8 cellular contexts compared by ENCODE assay signal in genomic region chr12:67647547-67648305, GRCh38.
DNase-seq lines count a peak whose midpoint lies in the region; ATAC-seq and TF ChIP-seq lines count a peak whose summit lies in the region.

No MANE protein-coding gene starts in this region.

- H3K36me3 ChIP-seq in duodenal mucosa (ENCODE audit: control insufficient read depth in 1 of 2, insufficient read depth in 2 of 2, low read length in 2 of 2), result no peaks in the 10 kb centered on the region

- H3K27me3 ChIP-seq in duodenal mucosa (ENCODE audit: control insufficient read depth in 1 of 2, insufficient read depth in 2 of 2, low read length in 2 of 2), result no peaks in the 10 kb centered on the region

- H3K4me3 ChIP-seq in duodenal mucosa (ENCODE audit: low read depth in 1 of 2, low read length in 2 of 2), result peak overlapping the region; percentile 89 to 93

- no peaks in the 10 kb centered on the region for H3K9me3 ChIP-seq in duodenal mucosa (ENCODE audit: control insufficient read depth in 1 of 2, low read length in 2 of 2)

- H3K4me1 ChIP-seq in duodenal mucosa (ENCODE audit: control insufficient read depth in 1 of 2, insufficient read depth in 2 of 2, low read length in 2 of 2), result peaks cover 13 to 24% of the 10 kb centered on the region in 2 donors

- peak overlapping the region; percentile 80 to 95 for H3K9ac ChIP-seq in duodenal mucosa (ENCODE audit: low read depth in 1 of 2, low read length in 2 of 2)

- 0 out of 2 replicates have a peak, but pooled peaks have one; percentile 8 for TF ChIP-seq CTCF in GM12874 (IDR thresholded peaks at IDR 0.05; ENCODE audit: insufficient read depth, low read depth, low read length)

- DNase-seq in NCI-H345 (lab: John Stamatoyannopoulos, UW), result peak; percentile 81
- peak; percentile 42 for DNase-seq in activated CD4-positive, CD25-positive, alpha-beta regulatory T cell treated with anti-CD3 and anti-CD28 coated beads, Interleukin-2, amount 50 U/mL, for 72 hours
- DNase-seq in left kidney (ENCODE audit: low read depth, low spot score), result peak; percentile 98
- DNase-seq in stimulated activated CD4-positive, alpha-beta T cell treated with anti-CD3 and anti-CD28 coated beads, Interleukin-2, amount 100 ng/mL, for 24 hours, result peak; percentile 42 to 49

- ATAC-seq in HG03103 (IDR thresholded peaks at IDR 0.05; ENCODE audit: low read depth, unreplicated experiment) (peak; percentile 2), GM19455 (IDR thresholded peaks at IDR 0.05; ENCODE audit: unreplicated experiment) (no peak)

- peak overlapping the region; percentile 95 for H3K27ac ChIP-seq in duodenal mucosa (ENCODE audit: low read depth, low read length)

Comparison
In these comparisons a context has a peak if more than half of its experiments do, and no peak if none do; other contexts are left out.
1. DNase-seq: peak in every context shown above with its lines; median percentile 98 in left kidney; 81 in NCI-H345; 46 in stimulated activated CD4-positive, alpha-beta T cell treated with anti-CD3 and anti-CD28 coated beads, Interleukin-2, amount 100 ng/mL, for 24 hours; 42 in activated CD4-positive, CD25-positive, alpha-beta regulatory T cell treated with anti-CD3 and anti-CD28 coated beads, Interleukin-2, amount 50 U/mL, for 72 hours.